In genomic region chr14:90827919-90828610, GRCh38 we compare ENCODE assay signal across 8 cellular contexts. TPM values are rescaled to one million over a fixed set of nuclear protein-coding genes. Genes with fewer than 3 reads are reported as not detected.
A peak's percentile ranks its signal among the peaks of the same experiment; 100 is the strongest.
DNase-seq lines count a peak whose midpoint lies in the region; ATAC-seq and TF ChIP-seq lines count a peak whose summit lies in the region.

No MANE protein-coding gene starts in this region.

- DNase-seq in AG04449 (ENCODE audit: low read depth, low spot score) (no peak), NCI-H226 (peak; percentile 75), chondrocyte (ENCODE audit: low spot score) (no peak), kidney epithelial cell (ENCODE audit: low read depth) (peak; percentile 57)
- peak; percentile 95 for DNase-seq in activated CD4-positive, alpha-beta T cell treated with anti-CD3 and anti-CD28 coated beads for 36 hours
- DNase-seq in stimulated activated CD4-positive, alpha-beta T cell treated with anti-CD3 and anti-CD28 coated beads, Interleukin-15, amount 100 ng/mL, for 1 hour (ENCODE audit: low read depth in 1 of 2, low spot score in 1 of 2), result peak; percentile 81 to 90

- H3K4me3 Mint-ChIP-seq in activated CD4-positive, alpha-beta T cell treated with anti-CD3 and anti-CD28 coated beads for 36 hours, result peak overlapping the region; percentile 68
- H3K4me3 Mint-ChIP-seq in chondrocyte (ENCODE audit: unreplicated experiment), result peak overlapping the region; percentile 71

- in situ Hi-C loops in GM18951 (cut with MboI; ENCODE audit: low sequenced_read_pairs, unreplicated experiment), result no loop called here

- TF ChIP-seq POLR2A in GM18951 (IDR thresholded peaks at IDR 0.05; ENCODE audit: extremely low read depth, insufficient read depth, insufficient read length), result peak; percentile 40

- no peaks in the 10 kb centered on the region for H3K27me3 Mint-ChIP-seq in activated CD4-positive, alpha-beta T cell treated with anti-CD3 and anti-CD28 coated beads for 36 hours
- H3K27me3 Mint-ChIP-seq in chondrocyte (ENCODE audit: low read depth), result peaks cover 1% of the 10 kb centered on the region

- TF ChIP-seq CTCF in AG04449 (IDR thresholded peaks at IDR 0.05; ENCODE audit: insufficient read depth, low read length, missing control alignments) (no peak), chondrocyte (IDR thresholded peaks at IDR 0.05) (no peak), kidney epithelial cell (IDR thresholded peaks at IDR 0.05; ENCODE audit: insufficient read depth, low read length, poor library complexity, severe bottlenecking) (no peak)

- peak; percentile 99 for ATAC-seq in HG03175 (IDR thresholded peaks at IDR 0.05; ENCODE audit: unreplicated experiment)
- ATAC-seq in activated CD4-positive, alpha-beta T cell treated with anti-CD3 and anti-CD28 coated beads for 36 hours, result peak; percentile 99

- H3K36me3 ChIP-seq in kidney epithelial cell (ENCODE audit: control insufficient read depth, insufficient read depth, low read length), result no peaks in the 10 kb centered on the region

- peaks cover 3% of the 10 kb centered on the region for H3K36me3 Mint-ChIP-seq in activated CD4-positive, alpha-beta T cell treated with anti-CD3 and anti-CD28 coated beads for 36 hours (ENCODE audit: low read depth)
- H3K36me3 Mint-ChIP-seq in chondrocyte (ENCODE audit: low read depth), result peaks cover 4% of the 10 kb centered on the region

- peak overlapping the region; percentile 88 for H3K27ac Mint-ChIP-seq in activated CD4-positive, alpha-beta T cell treated with anti-CD3 and anti-CD28 coated beads for 36 hours
- peak overlapping the region; percentile 60 for H3K27ac Mint-ChIP-seq in chondrocyte (ENCODE audit: unreplicated experiment)

- CTCF ChIA-PET in AG04449 (lab: Yijun Ruan, JAX), result interaction anchor here (1.1 to 3.8 kb wide), 3 partner anchors 10 to 12 kb away, joined by 3 to 18 read pairs (median 4); partner anchors contain the start of gene TTC7B
- CTCF ChIA-PET in activated CD4-positive, alpha-beta T cell treated with anti-CD3 and anti-CD28 coated beads for 36 hours (lab: Charles Lee), result interaction anchor here (0.6 to 0.7 kb wide), 2 partner anchors 70 to 286 kb away, joined by 3 to 4 read pairs; partner anchors contain the start of gene DGLUCY

- POLR2A ChIA-PET in AG04449 (lab: Yijun Ruan, JAX), result no interaction called here
- POLR2A ChIA-PET in activated CD4-positive, alpha-beta T cell treated with anti-CD3 and anti-CD28 coated beads for 36 hours (lab: Charles Lee), result interaction anchor here (1.1 kb wide), 1 partner anchor 80 kb away, joined by 3 read pairs; no protein-coding TSS in a partner anchor

- intact Hi-C loops in activated CD4-positive, alpha-beta T cell treated with anti-CD3 and anti-CD28 coated beads for 36 hours (cut with DNase I, micrococcal nuclease), result loop anchor here (1.0 to 10.0 kb wide), 9 partner anchors 69 to 873 kb away; partner anchors contain the start of genes CCDC88C (in 1 of the 2), EFCAB11 (in 1 of the 2), RPS6KA5 (in 1 of the 2) and TDP1 (in 1 of the 2)

- H3K9me3 Mint-ChIP-seq in activated CD4-positive, alpha-beta T cell treated with anti-CD3 and anti-CD28 coated beads for 36 hours (ENCODE audit: low read depth), result peaks cover 10% of the 10 kb centered on the region
- peaks cover 10% of the 10 kb centered on the region for H3K9me3 Mint-ChIP-seq in chondrocyte (ENCODE audit: low read depth)

- H3K27me3 ChIP-seq in kidney epithelial cell (ENCODE audit: control insufficient read depth, insufficient read depth, low read length), result no peaks in the 10 kb centered on the region

- peaks cover 20% of the 10 kb centered on the region for H3K4me1 Mint-ChIP-seq in activated CD4-positive, alpha-beta T cell treated with anti-CD3 and anti-CD28 coated beads for 36 hours
- H3K4me1 Mint-ChIP-seq in chondrocyte (ENCODE audit: low read depth), result peaks cover 10% of the 10 kb centered on the region

- H3K4me3 ChIP-seq in AG04449 (ENCODE audit: low read depth, low read length) (peak overlapping the region; percentile 56), kidney epithelial cell (ENCODE audit: low read depth, low read length) (peak overlapping the region; percentile 35)

RNA-seq across cellular contexts. Expression of gene TTC7B, which starts 11.8 kb away (rescaled TPM):
- 1 to 10 TPM; 5.8 to 8.2 TPM for total RNA-seq in activated CD4-positive, alpha-beta T cell treated with anti-CD3 and anti-CD28 coated beads for 36 hours
- total RNA-seq in chondrocyte, result 29.9 to 45.6 TPM (median 40.3 TPM) in 3 replicates
- 46.0 and 69.5 TPM in 2 replicates for total RNA-seq in kidney epithelial cell

Comparison
In these comparisons a context has a peak if more than half of its experiments do, and no peak if none do; other contexts are left out.
1. DNase-seq: peak in NCI-H226 (single experiment), activated CD4-positive, alpha-beta T cell treated with anti-CD3 and anti-CD28 coated beads for 36 hours (single experiment), kidney epithelial cell (single experiment) and stimulated activated CD4-positive, alpha-beta T cell treated with anti-CD3 and anti-CD28 coated beads, Interleukin-15, amount 100 ng/mL, for 1 hour (2 of 2); none in AG04449 (single experiment) and chondrocyte (single experiment).